Comparison of ENCODE assay signal across 23 cellular contexts in genomic region chr1:236117710-236118109, GRCh38. TPM values are rescaled to one million over a fixed set of nuclear protein-coding genes. Genes with fewer than 3 reads are reported as not detected.
"Had no signal": no experiment of that assay in that cellular context is flagged by ENCODE, and none has a peak within 500 bp of the region (broad histone marks: within the 10 kb centered on the region; RNA-seq: fewer than 3 reads in every experiment).

No MANE protein-coding gene starts in this region.

- H3K9me3 ChIP-seq: left ventricle myocardium inferior, pancreas, prostate gland, tibial nerve, uterus had no signal

- FAIRE-seq: islet of Langerhans, pancreas had no signal

- ATAC-seq: naive thymus-derived CD8-positive, alpha-beta T cell; pancreas; right cardiac atrium; sciatic nerve; stimulated activated naive B cell treated with anti-CD40 and anti-IgM and Interleukin-4, amounts not matched to agents 10 μg/mL and 1 μg/mL and 100 μg/mL, for 72 hours; stimulated activated naive CD8-positive, alpha-beta T cell treated with anti-CD3 and anti-CD28 coated beads, Interleukin-15, amount 100 ng/mL, for 72 hours had no signal

- H3K27ac ChIP-seq: left ventricle myocardium inferior, pancreas, prostate gland, skin epidermis, tibial nerve, uterus had no signal

- H3K4me3 ChIP-seq: left ventricle myocardium inferior, lung, pancreas, prostate gland, skin epidermis, tibial nerve, uterus had no signal

- H3K36me3 ChIP-seq: left ventricle myocardium inferior, pancreas, prostate gland, tibial nerve, uterus had no signal

- H3K4me1 ChIP-seq: pancreas, prostate gland, tibial nerve, uterus had no signal

- H3K27me3 ChIP-seq: pancreas, tibial nerve, uterus had no signal

- DNase-seq: hypothalamus; immature natural killer cell; left ventricle myocardium inferior; naive thymus-derived CD8-positive, alpha-beta T cell; nucleus accumbens; pancreas; posterior cingulate gyrus; retina; right cardiac atrium; stimulated activated CD4-positive, alpha-beta T cell treated with anti-CD3 and anti-CD28 coated beads, Interleukin-12 subunit alpha, Interleukin-12 subunit beta, amount 100 ng/mL, for 4 hours; stimulated activated CD4-positive, alpha-beta T cell treated with anti-CD3 and anti-CD28 coated beads, Interleukin-15, amount 100 ng/mL, for 24 hours; stimulated activated CD4-positive, alpha-beta T cell treated with anti-CD3 and anti-CD28 coated beads, Interleukin-2, amount 100 ng/mL, for 24 hours; stimulated activated CD4-positive, alpha-beta T cell treated with anti-CD3 and anti-CD28 coated beads, Interleukin-4, amount 100 ng/mL, for 1 hour; stimulated activated naive B cell treated with anti-CD40 and anti-IgM and Interleukin-4, amounts not matched to agents 10 μg/mL and 1 μg/mL and 100 μg/mL, for 72 hours; stimulated activated naive CD8-positive, alpha-beta T cell treated with anti-CD3 and anti-CD28 coated beads, Interleukin-15, amount 100 ng/mL, for 72 hours; substantia nigra; uterus had no signal

RNA-seq across cellular contexts. Expression of gene NID1, which starts 52.8 kb away (rescaled TPM):
- polyA plus RNA-seq: immature natural killer cell; naive thymus-derived CD8-positive, alpha-beta T cell had no signal
